Comparison of ENCODE assay signal across 6 cellular contexts in genomic region chr21:31650930-31651329, GRCh38.
"Had no signal": no experiment of that assay in that cellular context is flagged by ENCODE, and none has a peak within 500 bp of the region (broad histone marks: within the 10 kb centered on the region; RNA-seq: fewer than 3 reads in every experiment).

No MANE protein-coding gene starts in this region.

- H3K27ac ChIP-seq: HL-60 had no signal

- DNase-seq: IMR-90, KBM-7, KG1 had no signal

- FAIRE-seq: HepG2, HTR-8/SVneo had no signal
